In the genomic region with DNA sequence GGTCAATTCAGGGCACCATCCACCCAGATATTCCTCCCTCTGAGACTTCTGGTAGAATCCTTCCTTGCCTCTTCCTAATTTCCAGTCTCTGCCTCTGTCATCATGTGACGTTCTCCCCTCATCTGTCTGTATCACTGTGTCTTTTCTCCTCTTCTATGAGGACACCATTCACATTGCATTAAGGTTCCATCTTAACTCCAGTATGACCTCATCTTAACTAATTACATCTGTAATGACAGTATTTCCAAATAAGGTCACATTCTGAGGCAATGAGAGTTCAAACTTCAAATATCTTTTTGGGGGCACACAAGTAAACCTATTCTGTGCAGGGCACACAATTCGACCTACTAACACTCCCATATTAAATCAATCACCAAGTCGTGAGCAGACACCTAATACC, we compare ENCODE assay signal across 19 cellular contexts.
"Had no signal": no experiment of that assay in that cellular context is flagged by ENCODE, and none has a peak within 500 bp of the region (broad histone marks: within the 10 kb centered on the region; RNA-seq: fewer than 3 reads in every experiment).

No MANE protein-coding gene starts in this region.

- H3K4me3 Mint-ChIP-seq: naive thymus-derived CD4-positive, alpha-beta T cell; stimulated activated memory B cell treated with anti-CD40 and anti-IgM and Interleukin-4, amounts not matched to agents 10 μg/mL and 1 μg/mL and 100 μg/mL, for 72 hours; stimulated activated naive CD8-positive, alpha-beta T cell treated with anti-CD3 and anti-CD28 coated beads, Interleukin-15, Interleukin-2, amounts not matched to agents 100 ng/mL and 50 ng/mL, for 24 hours had no signal

- H3K27ac Mint-ChIP-seq: naive thymus-derived CD4-positive, alpha-beta T cell; stimulated activated memory B cell treated with anti-CD40 and anti-IgM and Interleukin-4, amounts not matched to agents 10 μg/mL and 1 μg/mL and 100 μg/mL, for 72 hours; stimulated activated naive CD8-positive, alpha-beta T cell treated with anti-CD3 and anti-CD28 coated beads, Interleukin-15, Interleukin-2, amounts not matched to agents 100 ng/mL and 50 ng/mL, for 24 hours had no signal

- DNase-seq: effector CD8-positive, alpha-beta T cell; heart left ventricle; kidney glomerular epithelial cell; naive thymus-derived CD4-positive, alpha-beta T cell; occipital lobe; pancreas; spleen; stimulated activated CD4-positive, alpha-beta T cell treated with anti-CD3 and anti-CD28 coated beads, Interleukin-15, amount 100 ng/mL, for 24 hours; stimulated activated CD4-positive, alpha-beta T cell treated with anti-CD3 and anti-CD28 coated beads, Interleukin-1b, Interleukin-23, amount 100 ng/mL, for 48 hours; stimulated activated CD4-positive, alpha-beta T cell treated with anti-CD3 and anti-CD28 coated beads, Interleukin-4, amount 100 ng/mL, for 24 hours; tibial artery; upper lobe of right lung had no signal

- H3K4me1 ChIP-seq: pancreas, prostate gland, spleen, upper lobe of right lung, vagina had no signal

- H3K27me3 ChIP-seq: heart left ventricle, pancreas, spleen, tibial artery, upper lobe of right lung, vagina had no signal

- H3K27me3 Mint-ChIP-seq: naive thymus-derived CD4-positive, alpha-beta T cell; stimulated activated memory B cell treated with anti-CD40 and anti-IgM and Interleukin-4, amounts not matched to agents 10 μg/mL and 1 μg/mL and 100 μg/mL, for 72 hours; stimulated activated naive CD8-positive, alpha-beta T cell treated with anti-CD3 and anti-CD28 coated beads, Interleukin-15, Interleukin-2, amounts not matched to agents 100 ng/mL and 50 ng/mL, for 24 hours had no signal

- ATAC-seq: esophagus mucosa; heart left ventricle; naive thymus-derived CD4-positive, alpha-beta T cell; sciatic nerve; stimulated activated memory B cell treated with anti-CD40 and anti-IgM and Interleukin-4, amounts not matched to agents 10 μg/mL and 1 μg/mL and 100 μg/mL, for 72 hours; upper lobe of right lung had no signal

- H3K27ac ChIP-seq: coronary artery, heart left ventricle, prostate gland, spleen, tibial artery, upper lobe of right lung, vagina had no signal

- H3K4me3 ChIP-seq: coronary artery, heart left ventricle, pancreas, prostate gland, spleen, tibial artery, upper lobe of right lung, vagina had no signal

- H3K9me3 ChIP-seq: pancreas, prostate gland, tibial artery, upper lobe of right lung, vagina had no signal

- H3K4me1 Mint-ChIP-seq: naive thymus-derived CD4-positive, alpha-beta T cell; stimulated activated memory B cell treated with anti-CD40 and anti-IgM and Interleukin-4, amounts not matched to agents 10 μg/mL and 1 μg/mL and 100 μg/mL, for 72 hours had no signal

- H3K36me3 ChIP-seq: heart left ventricle, pancreas, prostate gland, spleen, tibial artery, upper lobe of right lung, vagina had no signal
